In the genomic region with DNA sequence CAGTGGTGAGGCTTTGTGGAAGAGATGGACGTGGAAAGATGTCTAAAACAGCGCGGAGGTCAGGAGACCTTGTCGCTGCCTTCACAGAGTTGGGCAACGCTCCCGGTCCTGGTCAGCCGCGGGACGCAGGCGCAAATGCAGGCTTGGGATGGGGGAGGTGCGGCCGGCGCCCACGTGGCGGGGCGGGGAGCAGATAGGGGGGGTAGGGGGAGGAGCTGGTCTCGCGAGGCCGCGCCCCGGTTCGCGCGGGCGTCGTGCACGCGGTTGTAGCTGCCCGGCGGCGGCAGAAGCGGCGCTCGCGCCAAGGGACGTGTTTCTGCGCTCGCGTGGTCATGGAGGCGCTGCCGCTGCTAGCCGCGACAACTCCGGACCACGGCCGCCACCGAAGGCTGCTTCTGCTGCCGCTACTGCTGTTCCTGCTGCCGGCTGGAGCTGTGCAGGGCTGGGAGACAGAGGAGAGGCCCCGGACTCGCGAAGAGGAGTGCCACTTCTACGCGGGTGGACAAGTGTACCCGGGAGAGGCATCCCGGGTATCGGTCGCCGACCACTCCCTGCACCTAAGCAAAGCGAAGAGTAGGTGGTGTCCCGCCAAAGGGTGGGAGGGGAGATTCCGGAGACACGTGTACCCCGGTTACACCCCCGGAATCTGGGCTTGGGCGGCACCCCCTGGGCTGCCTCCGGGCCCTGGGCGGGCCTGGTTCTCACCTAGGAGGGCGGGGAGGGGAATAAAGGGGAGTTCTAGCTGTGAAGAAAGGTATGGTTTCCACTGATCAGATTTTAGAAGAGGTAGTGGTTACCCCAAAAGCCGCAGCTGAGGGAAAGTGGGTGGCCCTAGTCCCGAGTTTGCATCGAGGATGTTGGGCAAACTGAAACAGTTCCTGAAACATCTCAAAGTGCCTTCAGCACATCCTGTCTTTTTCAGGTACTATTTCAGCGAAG, we compare ENCODE assay signal across 8 cellular contexts. TPM values are rescaled to one million over a fixed set of nuclear protein-coding genes. Genes with fewer than 3 reads are reported as not detected.
DNase-seq lines count a peak whose midpoint lies in the region; ATAC-seq, FAIRE-seq and TF ChIP-seq lines count a peak whose summit lies in the region.

Gene PRDX4 (plus strand): TSS at position 255 of the 939 bp plus-strand sequence. CDS start 78 bp downstream, at position 333.

- CTCF ChIA-PET in A549 (lab: Yijun Ruan, JAX): interaction anchor here (0.6 to 1.3 kb wide), 2 partner anchors 15 to 1034 kb away, joined by 3 read pairs; no protein-coding TSS in a partner anchor
- CTCF ChIA-PET in mammary epithelial cell (lab: Charles Lee; ENCODE audit: low non-redundant PET): no interaction called here

- H3K4me2 ChIP-seq in A549 (peak within 1 kb of the TSS; percentile 84), mammary epithelial cell (ENCODE audit: insufficient read depth, low read depth, low read length) (peak within 1 kb of the TSS; percentile 75), smooth muscle cell (peak within 1 kb of the TSS; percentile 88)

- peak; percentile 63 for FAIRE-seq in A549 (lab: Jason Lieb, UNC)

- TF ChIP-seq POLR2A in A549 (IDR thresholded peaks at IDR 0.05; ENCODE audit: low read length): peak; percentile 80

- peak within 1 kb of the TSS; percentile 93 to 97 for H3K27ac ChIP-seq in A549
- peak within 1 kb of the TSS; percentile 77 for H3K27ac ChIP-seq in VCaP
- peak within 1 kb of the TSS; percentile 57 for H3K27ac ChIP-seq in mammary epithelial cell (ENCODE audit: insufficient read depth, low read depth, low read length)
- peak within 1 kb of the TSS; percentile 91 for H3K27ac ChIP-seq in smooth muscle cell (ENCODE audit: low read depth)

- TSS peak; percentile 26 for BruUV-seq in mammary epithelial cell (replicated peaks; lab: Mats Ljungman, UMichigan)

- H3K4me1 ChIP-seq in A549: peaks cover 6% of the 10 kb centered on the region
- peaks cover 3% of the 10 kb centered on the region for H3K4me1 ChIP-seq in mammary epithelial cell (ENCODE audit: insufficient read depth, low read length)
- peaks cover 14% of the 10 kb centered on the region for H3K4me1 ChIP-seq in smooth muscle cell (ENCODE audit: low read depth)

- in situ Hi-C loops in mammary epithelial cell (cut with MboI; ENCODE audit: low sequenced_read_pairs in 2 of 2): no loop called here

- peak within 1 kb of the TSS; percentile 73 for H3K9ac ChIP-seq in mammary epithelial cell (ENCODE audit: insufficient read depth, low read length)
- H3K9ac ChIP-seq in smooth muscle cell (ENCODE audit: low read depth): peak within 1 kb of the TSS; percentile 76

- H3K9me3 ChIP-seq in A549 (no peaks in the 10 kb centered on the region), mammary epithelial cell (replicated peaks; ENCODE audit: insufficient read depth, low read length) (no peaks in the 10 kb centered on the region), smooth muscle cell (replicated peaks; ENCODE audit: low read depth) (no peaks in the 10 kb centered on the region)

- dilution Hi-C loops in mammary epithelial cell (cut with HindIII; ENCODE audit: low sequenced_read_pairs): no loop called here

- H2AFZ ChIP-seq in mammary epithelial cell (ENCODE audit: low read depth, low read length) (peak within 1 kb of the TSS; percentile 87), smooth muscle cell (ENCODE audit: low read depth) (peak within 1 kb of the TSS; percentile 98)

- TF ChIP-seq CTCF in A549 (IDR thresholded peaks at IDR 0.05) (no peak), VCaP (conservative IDR thresholded peaks at IDR 0.05) (no peak), mammary epithelial cell (conservative IDR thresholded peaks at IDR 0.05 in 1 of 2, IDR thresholded peaks at IDR 0.05 in 1 of 2; ENCODE audit: extremely low read depth in 1 of 2, insufficient read depth in 1 of 2, low read depth in 1 of 2, low read length in 2 of 2) (no peak), smooth muscle cell (IDR thresholded peaks at IDR 0.05; ENCODE audit: borderline replicate concordance, insufficient read depth, poor library complexity, severe bottlenecking) (no peak)

- H3K27me3 ChIP-seq in mammary epithelial cell (ENCODE audit: insufficient read depth, low read length): no peaks in the 10 kb centered on the region
- H3K27me3 ChIP-seq in smooth muscle cell (ENCODE audit: low read depth): no peaks in the 10 kb centered on the region

- DNase-seq in A549 (ENCODE audit: low read depth in 1 of 2, low spot score in 1 of 2) (peak; percentile 63 to 94), NCI-H2171 treated with DMSO at 0.1 percent for 48 hours (lab: John Stamatoyannopoulos, UW) (peak; percentile 66), mammary epithelial cell (peak; percentile 75), iPS-NIHi7 (ENCODE audit: extremely low spot score) (peak; percentile 93), smooth muscle cell (lab: John Stamatoyannopoulos, UW; ENCODE audit: unreplicated experiment) (peak; percentile 88)

- intact Hi-C loops in mammary epithelial cell (cut with micrococcal nuclease): no loop called here

- under 1% methylated on average over 20 of the region's 73 CpGs for WGBS in A549 (ENCODE audit: missing lambda C conversion rate)
- WGBS in mammary epithelial cell (ENCODE audit: low coverage, missing lambda C conversion rate): 39% methylated on average over 31 of the region's 73 CpGs
- WGBS in smooth muscle cell (ENCODE audit: low lambda C conversion rate): 1% methylated on average over 68 of the region's 73 CpGs

- ATAC-seq in A549 (peak; percentile 87 to 93), GM18858 (IDR thresholded peaks at IDR 0.05; ENCODE audit: unreplicated experiment) (peak; percentile 31), HG03095 (IDR thresholded peaks at IDR 0.05; ENCODE audit: unreplicated experiment) (peak; percentile 52)

- H3K4me3 ChIP-seq in A549 (peak within 1 kb of the TSS; percentile 81), mammary epithelial cell (replicated peaks in 1 of 3; ENCODE audit: insufficient read depth in 1 of 3, low read depth in 2 of 3, low read length in 3 of 3) (peak within 1 kb of the TSS; percentile 34 to 79 (median 61)), smooth muscle cell (peak within 1 kb of the TSS; percentile 81)

- peaks cover 5% of the 10 kb centered on the region for H3F3A ChIP-seq in smooth muscle cell (ENCODE audit: low read depth)

- H4K20me1 ChIP-seq in mammary epithelial cell (ENCODE audit: insufficient read depth, low read length) (no peaks in the 10 kb centered on the region), smooth muscle cell (ENCODE audit: low read depth) (peaks cover 7% of the 10 kb centered on the region)

- H3K79me2 ChIP-seq in mammary epithelial cell (ENCODE audit: insufficient read depth, low read length): peaks cover 20% of the 10 kb centered on the region
- peaks cover 37% of the 10 kb centered on the region for H3K79me2 ChIP-seq in smooth muscle cell (ENCODE audit: low read depth)

- POLR2A ChIA-PET in A549 (lab: Yijun Ruan, JAX): no interaction called here

- 0 out of 5 replicates have a peak, but pooled peaks of 1 of the 2 experiments have one; percentile 15 for TF ChIP-seq RAD21 in A549 (conservative IDR thresholded peaks at IDR 0.05 in 1 of 2, IDR thresholded peaks at IDR 0.05 in 1 of 2)

- TF ChIP-seq EP300 in A549 (IDR thresholded peaks at IDR 0.05): no peak

- H3K36me3 ChIP-seq in mammary epithelial cell (ENCODE audit: insufficient read depth, low read length) (peaks cover 6% of the 10 kb centered on the region), smooth muscle cell (ENCODE audit: low read depth) (peaks cover 4% of the 10 kb centered on the region)

TF ChIP-seq in A549, 52 proteins besides CTCF, POLR2A, EP300 and RAD21 (continues in another document):
- TF ChIP-seq JUNB (IDR thresholded peaks at IDR 0.05) (no peak), ELK1 (IDR thresholded peaks at IDR 0.05; ENCODE audit: low read depth, low read length) (no peak), KDM1A (IDR thresholded peaks at IDR 0.05; ENCODE audit: low read depth) (no peak), HOXB5 (CRISPR knock-in tag; IDR thresholded peaks at IDR 0.05) (no peak), MYC (IDR thresholded peaks at IDR 0.05; ENCODE audit: borderline replicate concordance, low read length) (peak; percentile 97)
- TF ChIP-seq, protein P1, sequence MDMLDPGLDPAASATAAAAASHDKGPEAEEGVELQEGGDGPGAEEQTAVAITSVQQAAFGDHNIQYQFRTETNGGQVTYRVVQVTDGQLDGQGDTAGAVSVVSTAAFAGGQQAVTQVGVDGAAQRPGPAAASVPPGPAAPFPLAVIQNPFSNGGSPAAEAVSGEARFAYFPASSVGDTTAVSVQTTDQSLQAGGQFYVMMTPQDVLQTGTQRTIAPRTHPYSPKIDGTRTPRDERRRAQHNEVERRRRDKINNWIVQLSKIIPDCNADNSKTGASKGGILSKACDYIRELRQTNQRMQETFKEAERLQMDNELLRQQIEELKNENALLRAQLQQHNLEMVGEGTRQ (IDR thresholded peaks at IDR 0.05): peak; percentile 53

RNA-seq across cellular contexts. Expression of gene PRDX4, which starts in this region (rescaled TPM):
- polyA plus RNA-seq in A549 (2011; rRNA removed): 283 and 313 TPM in 2 replicates
- 233 and 265 TPM in 2 replicates for polyA plus RNA-seq in A549 (2012; cell fraction: cytosol; rRNA removed)
- 150 and 171 TPM in 2 replicates for polyA plus RNA-seq in A549 (2012; cell fraction: nucleus; rRNA removed)
- polyA plus RNA-seq in A549 (2017; fragmentation: RNase III; extraction: RNeasy Plus Mini Kit Qiagen cat#74134 plus additional on column Dnase treatment): 207 to 226 TPM (median 212 TPM) in 3 replicates
- 49.2 and 49.4 TPM in 2 replicates for polyA minus RNA-seq in A549 (2011; rRNA and poly(A)+ RNA removed)
- total RNA-seq in mammary epithelial cell: 10 to 100 TPM; 70.2 to 87.9 TPM
- polyA plus RNA-seq in mammary epithelial cell: 78.2 TPM
- 8.0 TPM for polyA minus RNA-seq in mammary epithelial cell
- total RNA-seq in smooth muscle cell: 768 and 853 TPM in 2 replicates
- polyA plus RNA-seq in smooth muscle cell: 731 and 868 TPM in 2 replicates

Comparison
In these comparisons a context has a peak if more than half of its experiments do, and no peak if none do; other contexts are left out.
1. Peak in every context shown above with its lines: DNase-seq, ATAC-seq, H3K4me3 ChIP-seq and H3K27ac ChIP-seq.
2. ATAC-seq: peak in every context shown above with its lines; median percentile 90 in A549; 52 in HG03095; 31 in GM18858.